ENCODE assay signal across 12 cellular contexts in genomic region chr3:1380926-1381646, GRCh38.
DNase-seq lines count a peak whose midpoint lies in the region; ATAC-seq and TF ChIP-seq lines count a peak whose summit lies in the region.
"Had no signal": no experiment of that assay in that cellular context is flagged by ENCODE, and none has a peak within 500 bp of the region (broad histone marks: within the 10 kb centered on the region; RNA-seq: fewer than 3 reads in every experiment).

No MANE protein-coding gene starts in this region.

- POLR2A ChIA-PET in RWPE1 (lab: Yijun Ruan, JAX; ENCODE audit: low non-redundant PET) = no interaction called here
- POLR2A ChIA-PET in CD8-positive, alpha-beta T cell (lab: Charles Lee) = no interaction called here

- TF ChIP-seq POLR2A in gastroesophageal sphincter (IDR thresholded peaks at IDR 0.05) = no peak

- H3K27ac ChIP-seq in gastroesophageal sphincter (no peak overlapping the region), RWPE1 (no peak overlapping the region)
- H3K27ac ChIP-seq in CD8-positive, alpha-beta T cell (ENCODE audit: low read depth, low read length) = no peak overlapping the region
- H3K27ac ChIP-seq: tibial nerve had no signal

- no peak overlapping the region for H3K27ac Mint-ChIP-seq in CD8-positive, alpha-beta T cell

- no peak for TF ChIP-seq CTCF in gastroesophageal sphincter (IDR thresholded peaks at IDR 0.05)
- TF ChIP-seq CTCF in RWPE1 (conservative IDR thresholded peaks at IDR 0.05; ENCODE audit: low read depth) = no peak
- no peak for TF ChIP-seq CTCF in omental fat pad (IDR thresholded peaks at IDR 0.05)
- TF ChIP-seq CTCF in CD8-positive, alpha-beta T cell (IDR thresholded peaks at IDR 0.05) = no peak

- no peaks in the 10 kb centered on the region for H3K36me3 Mint-ChIP-seq in CD8-positive, alpha-beta T cell

- H3K4me1 Mint-ChIP-seq in CD8-positive, alpha-beta T cell (ENCODE audit: low read depth) = no peaks in the 10 kb centered on the region

- peaks cover 24% of the 10 kb centered on the region for H3K9me3 Mint-ChIP-seq in CD8-positive, alpha-beta T cell
- H3K9me3 Mint-ChIP-seq: mesothelial cell of epicardium had no signal

- no peaks in the 10 kb centered on the region for H3K4me1 ChIP-seq in gastroesophageal sphincter
- H3K4me1 ChIP-seq in CD8-positive, alpha-beta T cell (ENCODE audit: insufficient read depth, low read length) = no peaks in the 10 kb centered on the region
- H3K4me1 ChIP-seq: tibial nerve had no signal

- H3K4me3 Mint-ChIP-seq in CD8-positive, alpha-beta T cell = no peak overlapping the region
- H3K4me3 Mint-ChIP-seq: mesothelial cell of epicardium had no signal

- intact Hi-C loops in CD8-positive, alpha-beta T cell (cut with DNase I, micrococcal nuclease) = no loop called here

- TF ChIP-seq EP300 in gastroesophageal sphincter (IDR thresholded peaks at IDR 0.05) = no peak

- no peaks in the 10 kb centered on the region for H3K27me3 ChIP-seq in gastroesophageal sphincter
- no peaks in the 10 kb centered on the region for H3K27me3 ChIP-seq in CD8-positive, alpha-beta T cell (ENCODE audit: insufficient read depth, low read length)
- H3K27me3 ChIP-seq: tibial nerve had no signal

- DNase-seq in NCI-H82 (lab: John Stamatoyannopoulos, UW) (no peak), RWPE1 (ENCODE audit: low spot score) (no peak), omental fat pad (ENCODE audit: low spot score) (no peak)
- DNase-seq in CD8-positive, alpha-beta T cell = no peak
- DNase-seq: activated CD4-positive, alpha-beta T cell treated with anti-CD3 and anti-CD28 coated beads, Interleukin-2, amount 50 U/mL, for 1 hour; DMS79 treated with DMSO at 0.1 percent for 48 hours had no signal

- no peaks in the 10 kb centered on the region for H3K27me3 Mint-ChIP-seq in CD8-positive, alpha-beta T cell (ENCODE audit: low read depth)

- no peaks in the 10 kb centered on the region for H3K36me3 ChIP-seq in gastroesophageal sphincter
- H3K36me3 ChIP-seq in CD8-positive, alpha-beta T cell (ENCODE audit: insufficient read depth, low read length) = no peaks in the 10 kb centered on the region
- H3K36me3 ChIP-seq: tibial nerve had no signal

- H3K9me3 ChIP-seq in gastroesophageal sphincter = no peaks in the 10 kb centered on the region
- H3K9me3 ChIP-seq in CD8-positive, alpha-beta T cell (ENCODE audit: low read length) = no peaks in the 10 kb centered on the region
- H3K9me3 ChIP-seq: tibial nerve had no signal

- peak; percentile 89 for ATAC-seq in GM18861 (IDR thresholded peaks at IDR 0.05; ENCODE audit: unreplicated experiment)
- peak; percentile 90 for ATAC-seq in GM21717 (IDR thresholded peaks at IDR 0.05; ENCODE audit: unreplicated experiment)
- ATAC-seq in HG03378 (IDR thresholded peaks at IDR 0.05; ENCODE audit: unreplicated experiment) = peak; percentile 82
- peak; percentile 48 for ATAC-seq in gastroesophageal sphincter
- ATAC-seq in omental fat pad (ENCODE audit: low FRiP score) = no peak
- ATAC-seq in CD8-positive, alpha-beta T cell = no peak

- CTCF ChIA-PET in RWPE1 (lab: Yijun Ruan, JAX) = no interaction called here
- CTCF ChIA-PET in CD8-positive, alpha-beta T cell (lab: Charles Lee) = no interaction called here

- no peak overlapping the region for H3K4me3 ChIP-seq in gastroesophageal sphincter
- H3K4me3 ChIP-seq in CD8-positive, alpha-beta T cell (ENCODE audit: low read depth, low read length) = no peak overlapping the region
- H3K4me3 ChIP-seq: tibial nerve had no signal

- 76 to 81% methylated on average over 7 to 8 of the region's 8 CpGs for WGBS in gastroesophageal sphincter (ENCODE audit: low coverage in 1 of 2), 2 donors

Comparison
In these comparisons a context has a peak if more than half of its experiments do, and no peak if none do; other contexts are left out.
1. ATAC-seq: peak in GM18861 (single experiment), GM21717 (single experiment), HG03378 (single experiment) and gastroesophageal sphincter (single experiment); none in omental fat pad (single experiment) and CD8-positive, alpha-beta T cell (single experiment).